ENCODE assay signal across 1 cellular context in the genomic region with DNA sequence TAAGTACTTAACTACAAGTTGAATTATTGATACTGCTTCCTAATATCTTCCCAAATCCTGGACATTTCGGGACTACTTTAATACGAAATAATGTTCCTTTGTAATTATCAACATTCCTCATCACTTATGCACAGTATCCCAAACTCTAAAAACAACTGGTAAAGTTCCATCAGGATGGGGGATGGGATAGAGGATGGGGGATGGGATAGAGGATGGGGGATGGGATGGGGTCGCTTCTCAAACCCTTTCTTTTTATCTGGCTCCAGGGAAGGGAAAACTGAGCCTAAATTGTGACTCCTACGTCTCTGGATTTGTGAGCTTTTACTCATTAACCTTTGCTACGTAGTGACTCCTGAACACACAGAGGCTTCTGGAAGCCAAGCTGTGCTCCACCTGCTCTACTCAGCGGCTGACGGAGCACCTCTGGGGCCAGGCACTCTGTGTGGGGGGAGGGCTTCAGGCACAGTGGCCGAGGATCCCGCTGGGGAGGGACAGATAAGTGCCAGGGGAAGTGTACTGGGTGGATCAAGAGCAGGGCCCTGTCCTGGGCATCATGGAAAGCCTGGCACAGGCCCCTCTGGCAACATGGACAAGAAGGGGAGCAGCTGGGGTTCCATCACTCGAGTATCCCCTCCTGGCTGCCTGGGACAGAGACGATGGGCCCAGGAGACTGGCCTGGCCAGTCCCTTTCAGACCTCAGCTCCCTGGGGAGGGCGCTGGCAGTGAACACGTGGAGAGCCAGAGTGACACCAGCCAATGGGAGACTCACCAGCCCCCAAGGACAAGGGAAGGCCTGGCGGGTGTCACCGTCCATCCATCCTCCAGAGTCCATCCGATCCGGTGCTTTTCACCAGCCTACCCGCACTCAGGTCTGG.
TF ChIP-seq lines count a peak whose summit lies in the region.

No MANE protein-coding gene starts in this region.

TF ChIP-seq in HepG2, 621 proteins besides CTCF, POLR2A, EP300 and RAD21:
- TF ChIP-seq PRPF4 (IDR thresholded peaks at IDR 0.05; ENCODE audit: low read depth, low read length, poor library complexity, severe bottlenecking), result peak; percentile 88
- TF ChIP-seq CEBPZ (IDR thresholded peaks at IDR 0.05; ENCODE audit: low read length), result no peak
- TF ChIP-seq, protein P1, sequence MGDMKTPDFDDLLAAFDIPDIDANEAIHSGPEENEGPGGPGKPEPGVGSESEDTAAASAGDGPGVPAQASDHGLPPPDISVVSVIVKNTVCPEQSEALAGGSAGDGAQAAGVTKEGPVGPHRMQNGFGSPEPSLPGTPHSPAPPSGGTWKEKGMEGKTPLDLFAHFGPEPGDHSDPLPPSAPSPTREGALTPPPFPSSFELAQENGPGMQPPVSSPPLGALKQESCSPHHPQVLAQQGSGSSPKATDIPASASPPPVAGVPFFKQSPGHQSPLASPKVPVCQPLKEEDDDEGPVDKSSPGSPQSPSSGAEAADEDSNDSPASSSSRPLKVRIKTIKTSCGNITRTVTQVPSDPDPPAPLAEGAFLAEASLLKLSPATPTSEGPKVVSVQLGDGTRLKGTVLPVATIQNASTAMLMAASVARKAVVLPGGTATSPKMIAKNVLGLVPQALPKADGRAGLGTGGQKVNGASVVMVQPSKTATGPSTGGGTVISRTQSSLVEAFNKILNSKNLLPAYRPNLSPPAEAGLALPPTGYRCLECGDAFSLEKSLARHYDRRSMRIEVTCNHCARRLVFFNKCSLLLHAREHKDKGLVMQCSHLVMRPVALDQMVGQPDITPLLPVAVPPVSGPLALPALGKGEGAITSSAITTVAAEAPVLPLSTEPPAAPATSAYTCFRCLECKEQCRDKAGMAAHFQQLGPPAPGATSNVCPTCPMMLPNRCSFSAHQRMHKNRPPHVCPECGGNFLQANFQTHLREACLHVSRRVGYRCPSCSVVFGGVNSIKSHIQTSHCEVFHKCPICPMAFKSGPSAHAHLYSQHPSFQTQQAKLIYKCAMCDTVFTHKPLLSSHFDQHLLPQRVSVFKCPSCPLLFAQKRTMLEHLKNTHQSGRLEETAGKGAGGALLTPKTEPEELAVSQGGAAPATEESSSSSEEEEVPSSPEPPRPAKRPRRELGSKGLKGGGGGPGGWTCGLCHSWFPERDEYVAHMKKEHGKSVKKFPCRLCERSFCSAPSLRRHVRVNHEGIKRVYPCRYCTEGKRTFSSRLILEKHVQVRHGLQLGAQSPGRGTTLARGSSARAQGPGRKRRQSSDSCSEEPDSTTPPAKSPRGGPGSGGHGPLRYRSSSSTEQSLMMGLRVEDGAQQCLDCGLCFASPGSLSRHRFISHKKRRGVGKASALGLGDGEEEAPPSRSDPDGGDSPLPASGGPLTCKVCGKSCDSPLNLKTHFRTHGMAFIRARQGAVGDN (CRISPR knock-in tag; IDR thresholded peaks at IDR 0.05), result peak; percentile 59
- peak; percentile 49 for TF ChIP-seq PCBP2 (optimal IDR thresholded peaks at IDR 0.05; ENCODE audit: low read depth, low read length, poor library complexity, severe bottlenecking)
- 0 out of 2 replicates have a peak, but pooled peaks have one; percentile 15 for TF ChIP-seq KDM2A (CRISPR knock-in tag; IDR thresholded peaks at IDR 0.05; ENCODE audit: borderline replicate concordance, low read depth)
- TF ChIP-seq, protein P2, sequence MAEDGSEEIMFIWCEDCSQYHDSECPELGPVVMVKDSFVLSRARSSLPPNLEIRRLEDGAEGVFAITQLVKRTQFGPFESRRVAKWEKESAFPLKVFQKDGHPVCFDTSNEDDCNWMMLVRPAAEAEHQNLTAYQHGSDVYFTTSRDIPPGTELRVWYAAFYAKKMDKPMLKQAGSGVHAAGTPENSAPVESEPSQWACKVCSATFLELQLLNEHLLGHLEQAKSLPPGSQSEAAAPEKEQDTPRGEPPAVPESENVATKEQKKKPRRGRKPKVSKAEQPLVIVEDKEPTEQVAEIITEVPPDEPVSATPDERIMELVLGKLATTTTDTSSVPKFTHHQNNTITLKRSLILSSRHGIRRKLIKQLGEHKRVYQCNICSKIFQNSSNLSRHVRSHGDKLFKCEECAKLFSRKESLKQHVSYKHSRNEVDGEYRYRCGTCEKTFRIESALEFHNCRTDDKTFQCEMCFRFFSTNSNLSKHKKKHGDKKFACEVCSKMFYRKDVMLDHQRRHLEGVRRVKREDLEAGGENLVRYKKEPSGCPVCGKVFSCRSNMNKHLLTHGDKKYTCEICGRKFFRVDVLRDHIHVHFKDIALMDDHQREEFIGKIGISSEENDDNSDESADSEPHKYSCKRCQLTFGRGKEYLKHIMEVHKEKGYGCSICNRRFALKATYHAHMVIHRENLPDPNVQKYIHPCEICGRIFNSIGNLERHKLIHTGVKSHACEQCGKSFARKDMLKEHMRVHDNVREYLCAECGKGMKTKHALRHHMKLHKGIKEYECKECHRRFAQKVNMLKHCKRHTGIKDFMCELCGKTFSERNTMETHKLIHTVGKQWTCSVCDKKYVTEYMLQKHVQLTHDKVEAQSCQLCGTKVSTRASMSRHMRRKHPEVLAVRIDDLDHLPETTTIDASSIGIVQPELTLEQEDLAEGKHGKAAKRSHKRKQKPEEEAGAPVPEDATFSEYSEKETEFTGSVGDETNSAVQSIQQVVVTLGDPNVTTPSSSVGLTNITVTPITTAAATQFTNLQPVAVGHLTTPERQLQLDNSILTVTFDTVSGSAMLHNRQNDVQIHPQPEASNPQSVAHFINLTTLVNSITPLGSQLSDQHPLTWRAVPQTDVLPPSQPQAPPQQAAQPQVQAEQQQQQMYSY (CRISPR knock-in tag; IDR thresholded peaks at IDR 0.05), result peak; percentile 64; the same call in 1 of the 2 replicates
- TF ChIP-seq, protein P3, sequence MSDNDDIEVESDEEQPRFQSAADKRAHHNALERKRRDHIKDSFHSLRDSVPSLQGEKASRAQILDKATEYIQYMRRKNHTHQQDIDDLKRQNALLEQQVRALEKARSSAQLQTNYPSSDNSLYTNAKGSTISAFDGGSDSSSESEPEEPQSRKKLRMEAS (IDR thresholded peaks at IDR 0.05), result 0 out of 2 replicates have a peak, but pooled peaks have one; percentile 24
- TF ChIP-seq STAG1 (CRISPR knock-in tag; IDR thresholded peaks at IDR 0.05), result no peak
- TF ChIP-seq E2F1 (CRISPR knock-in tag; IDR thresholded peaks at IDR 0.05), result no peak
- TF ChIP-seq ZNF12 (CRISPR knock-in tag; IDR thresholded peaks at IDR 0.05), result no peak
- TF ChIP-seq SALL1 (CRISPR knock-in tag; IDR thresholded peaks at IDR 0.05), result peak; percentile 9; the same call in 1 of the 2 replicates
- TF ChIP-seq ZNF263 (CRISPR knock-in tag; IDR thresholded peaks at IDR 0.05), result peak; percentile 95
